In the genomic region with DNA sequence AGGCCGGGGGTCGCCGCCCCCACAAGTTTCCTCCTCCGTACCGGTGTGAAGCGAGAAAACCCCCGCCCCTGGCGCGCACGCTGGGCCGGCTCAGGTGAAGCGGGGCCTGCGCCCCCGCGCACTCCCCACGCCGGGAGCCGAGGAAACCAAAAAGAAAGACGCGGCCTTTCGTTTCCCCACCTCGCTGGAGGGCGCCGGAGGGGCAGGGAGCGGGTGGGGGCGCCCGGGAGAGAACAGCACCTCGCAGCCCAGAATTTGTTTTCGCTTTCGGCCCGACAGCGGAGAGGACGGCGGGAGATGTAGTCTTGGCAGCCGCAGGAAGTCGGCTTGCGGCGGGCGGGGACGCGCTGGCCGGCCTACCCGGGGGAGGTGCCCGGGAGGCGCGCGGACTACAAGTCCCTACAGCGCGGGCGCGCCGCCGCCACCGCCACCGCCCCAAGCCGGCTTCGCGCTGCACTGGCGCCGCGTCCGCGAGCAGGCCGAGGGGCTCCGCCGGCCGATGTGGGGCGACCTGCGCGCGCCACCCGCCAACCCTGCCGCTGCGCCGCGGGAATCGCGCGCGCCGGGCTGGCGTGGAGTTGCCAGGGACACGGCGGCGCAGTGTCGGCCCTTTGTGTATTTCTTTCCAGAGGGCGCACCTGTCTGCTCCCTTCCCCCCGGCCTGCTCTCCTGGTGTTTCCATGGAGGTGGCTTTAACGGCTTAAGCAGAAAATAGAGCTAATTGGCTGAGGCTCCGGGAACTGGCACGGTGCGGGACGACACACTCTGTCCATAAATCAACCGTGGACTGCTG, we compare ENCODE assay signal across 1 cellular context.
TF ChIP-seq lines count a peak whose summit lies in the region.

Gene OTUD4 (minus strand): TSS at position 292 of the 793 bp plus-strand sequence. CDS start 616 bp downstream, outside the sequence.

TF ChIP-seq in HepG2, 621 proteins besides CTCF, POLR2A, EP300 and RAD21 (continued from another document and continues in another):
- TF ChIP-seq, protein P1, sequence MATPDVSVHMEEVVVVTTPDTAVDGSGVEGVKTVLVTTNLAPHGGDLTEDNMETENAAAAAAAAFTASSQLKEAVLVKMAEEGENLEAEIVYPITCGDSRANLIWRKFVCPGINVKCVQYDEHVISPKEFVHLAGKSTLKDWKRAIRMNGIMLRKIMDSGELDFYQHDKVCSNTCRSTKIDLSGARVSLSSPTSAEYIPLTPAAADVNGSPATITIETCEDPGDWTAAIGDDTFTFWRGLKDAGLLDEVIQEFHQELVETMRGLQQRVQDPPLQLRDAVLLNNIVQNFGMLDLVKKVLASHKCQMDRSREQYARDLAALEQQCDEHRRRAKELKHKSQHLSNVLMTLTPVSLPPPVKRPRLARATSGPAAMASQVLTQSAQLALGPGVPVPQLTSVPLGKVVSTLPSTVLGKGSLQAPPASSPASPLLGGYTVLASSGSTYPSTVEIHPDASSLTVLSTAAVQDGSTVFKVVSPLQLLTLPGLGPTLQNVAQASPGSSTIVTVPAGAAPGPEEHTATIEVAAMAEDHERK (CRISPR knock-in tag; IDR thresholded peaks at IDR 0.05; ENCODE audit: low read depth) = peak; percentile 74
- TF ChIP-seq ZNF605 (CRISPR knock-in tag; IDR thresholded peaks at IDR 0.05) (no peak), ZNF263 (CRISPR knock-in tag; IDR thresholded peaks at IDR 0.05) (no peak), ZFP1 (CRISPR knock-in tag; IDR thresholded peaks at IDR 0.05) (peak; percentile 27; the same call in 1 of the 2 replicates), ZNF260 (CRISPR knock-in tag; IDR thresholded peaks at IDR 0.05; ENCODE audit: borderline replicate concordance, low read depth) (no peak), TAF1 (CRISPR knock-in tag; IDR thresholded peaks at IDR 0.05) (peak; percentile 56; the same call in 1 of the 2 replicates), LRRFIP1 (CRISPR knock-in tag; conservative IDR thresholded peaks at IDR 0.05) (no peak), ZNF552 (CRISPR knock-in tag; IDR thresholded peaks at IDR 0.05; ENCODE audit: borderline replicate concordance) (no peak; the same call in 1 of the 2 replicates), NFE2L2 (IDR thresholded peaks at IDR 0.05; ENCODE audit: low read length) (no peak), ZNF639 (CRISPR knock-in tag; conservative IDR thresholded peaks at IDR 0.05) (no peak), ZNF350 (CRISPR knock-in tag; IDR thresholded peaks at IDR 0.05; ENCODE audit: borderline replicate concordance, low read depth) (peak; percentile 31; the same call in 1 of the 2 replicates), SIN3A (IDR thresholded peaks at IDR 0.05; ENCODE audit: borderline replicate concordance, low read depth, low read length) (peak; percentile 77; the same call in 1 of the 2 replicates), ZZZ3 (CRISPR knock-in tag; IDR thresholded peaks at IDR 0.05; ENCODE audit: borderline replicate concordance) (no peak), ZNF563 (CRISPR knock-in tag; IDR thresholded peaks at IDR 0.05) (peak; percentile 12; the same call in 1 of the 2 replicates), ZNF567 (CRISPR knock-in tag; IDR thresholded peaks at IDR 0.05; ENCODE audit: borderline replicate concordance) (no peak), RFX3 (CRISPR knock-in tag; IDR thresholded peaks at IDR 0.05) (peak; percentile 42; the same call in 1 of the 2 replicates), NBN (conservative IDR thresholded peaks at IDR 0.05) (no peak), NR2F2 (IDR thresholded peaks at IDR 0.05; ENCODE audit: borderline replicate concordance, low read depth) (no peak), ZFAT (CRISPR knock-in tag; conservative IDR thresholded peaks at IDR 0.05) (no peak), HOXD1 (CRISPR knock-in tag; IDR thresholded peaks at IDR 0.05) (no peak), ZNF570 (CRISPR knock-in tag; IDR thresholded peaks at IDR 0.05; ENCODE audit: borderline replicate concordance) (no peak), ZNF780A (CRISPR knock-in tag; IDR thresholded peaks at IDR 0.05) (no peak), SP1 (IDR thresholded peaks at IDR 0.05) (no peak), SP1 (CRISPR knock-in tag; IDR thresholded peaks at IDR 0.05) (peak; percentile 27; the same call in 1 of the 2 replicates), IRF1 (CRISPR knock-in tag; IDR thresholded peaks at IDR 0.05; ENCODE audit: low read depth) (no peak)
- TF ChIP-seq, protein P2, sequence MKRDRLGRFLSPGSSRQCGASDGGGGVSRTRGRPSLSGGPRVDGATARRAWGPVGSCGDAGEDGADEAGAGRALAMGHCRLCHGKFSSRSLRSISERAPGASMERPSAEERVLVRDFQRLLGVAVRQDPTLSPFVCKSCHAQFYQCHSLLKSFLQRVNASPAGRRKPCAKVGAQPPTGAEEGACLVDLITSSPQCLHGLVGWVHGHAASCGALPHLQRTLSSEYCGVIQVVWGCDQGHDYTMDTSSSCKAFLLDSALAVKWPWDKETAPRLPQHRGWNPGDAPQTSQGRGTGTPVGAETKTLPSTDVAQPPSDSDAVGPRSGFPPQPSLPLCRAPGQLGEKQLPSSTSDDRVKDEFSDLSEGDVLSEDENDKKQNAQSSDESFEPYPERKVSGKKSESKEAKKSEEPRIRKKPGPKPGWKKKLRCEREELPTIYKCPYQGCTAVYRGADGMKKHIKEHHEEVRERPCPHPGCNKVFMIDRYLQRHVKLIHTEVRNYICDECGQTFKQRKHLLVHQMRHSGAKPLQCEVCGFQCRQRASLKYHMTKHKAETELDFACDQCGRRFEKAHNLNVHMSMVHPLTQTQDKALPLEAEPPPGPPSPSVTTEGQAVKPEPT (CRISPR knock-in tag; IDR thresholded peaks at IDR 0.05; ENCODE audit: low read depth) = no peak
- TF ChIP-seq, protein P3, sequence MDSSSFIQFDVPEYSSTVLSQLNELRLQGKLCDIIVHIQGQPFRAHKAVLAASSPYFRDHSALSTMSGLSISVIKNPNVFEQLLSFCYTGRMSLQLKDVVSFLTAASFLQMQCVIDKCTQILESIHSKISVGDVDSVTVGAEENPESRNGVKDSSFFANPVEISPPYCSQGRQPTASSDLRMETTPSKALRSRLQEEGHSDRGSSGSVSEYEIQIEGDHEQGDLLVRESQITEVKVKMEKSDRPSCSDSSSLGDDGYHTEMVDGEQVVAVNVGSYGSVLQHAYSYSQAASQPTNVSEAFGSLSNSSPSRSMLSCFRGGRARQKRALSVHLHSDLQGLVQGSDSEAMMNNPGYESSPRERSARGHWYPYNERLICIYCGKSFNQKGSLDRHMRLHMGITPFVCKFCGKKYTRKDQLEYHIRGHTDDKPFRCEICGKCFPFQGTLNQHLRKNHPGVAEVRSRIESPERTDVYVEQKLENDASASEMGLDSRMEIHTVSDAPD (CRISPR knock-in tag; IDR thresholded peaks at IDR 0.05) = 0 out of 2 replicates have a peak, but pooled peaks have one; percentile 25
- TF ChIP-seq, protein P4, sequence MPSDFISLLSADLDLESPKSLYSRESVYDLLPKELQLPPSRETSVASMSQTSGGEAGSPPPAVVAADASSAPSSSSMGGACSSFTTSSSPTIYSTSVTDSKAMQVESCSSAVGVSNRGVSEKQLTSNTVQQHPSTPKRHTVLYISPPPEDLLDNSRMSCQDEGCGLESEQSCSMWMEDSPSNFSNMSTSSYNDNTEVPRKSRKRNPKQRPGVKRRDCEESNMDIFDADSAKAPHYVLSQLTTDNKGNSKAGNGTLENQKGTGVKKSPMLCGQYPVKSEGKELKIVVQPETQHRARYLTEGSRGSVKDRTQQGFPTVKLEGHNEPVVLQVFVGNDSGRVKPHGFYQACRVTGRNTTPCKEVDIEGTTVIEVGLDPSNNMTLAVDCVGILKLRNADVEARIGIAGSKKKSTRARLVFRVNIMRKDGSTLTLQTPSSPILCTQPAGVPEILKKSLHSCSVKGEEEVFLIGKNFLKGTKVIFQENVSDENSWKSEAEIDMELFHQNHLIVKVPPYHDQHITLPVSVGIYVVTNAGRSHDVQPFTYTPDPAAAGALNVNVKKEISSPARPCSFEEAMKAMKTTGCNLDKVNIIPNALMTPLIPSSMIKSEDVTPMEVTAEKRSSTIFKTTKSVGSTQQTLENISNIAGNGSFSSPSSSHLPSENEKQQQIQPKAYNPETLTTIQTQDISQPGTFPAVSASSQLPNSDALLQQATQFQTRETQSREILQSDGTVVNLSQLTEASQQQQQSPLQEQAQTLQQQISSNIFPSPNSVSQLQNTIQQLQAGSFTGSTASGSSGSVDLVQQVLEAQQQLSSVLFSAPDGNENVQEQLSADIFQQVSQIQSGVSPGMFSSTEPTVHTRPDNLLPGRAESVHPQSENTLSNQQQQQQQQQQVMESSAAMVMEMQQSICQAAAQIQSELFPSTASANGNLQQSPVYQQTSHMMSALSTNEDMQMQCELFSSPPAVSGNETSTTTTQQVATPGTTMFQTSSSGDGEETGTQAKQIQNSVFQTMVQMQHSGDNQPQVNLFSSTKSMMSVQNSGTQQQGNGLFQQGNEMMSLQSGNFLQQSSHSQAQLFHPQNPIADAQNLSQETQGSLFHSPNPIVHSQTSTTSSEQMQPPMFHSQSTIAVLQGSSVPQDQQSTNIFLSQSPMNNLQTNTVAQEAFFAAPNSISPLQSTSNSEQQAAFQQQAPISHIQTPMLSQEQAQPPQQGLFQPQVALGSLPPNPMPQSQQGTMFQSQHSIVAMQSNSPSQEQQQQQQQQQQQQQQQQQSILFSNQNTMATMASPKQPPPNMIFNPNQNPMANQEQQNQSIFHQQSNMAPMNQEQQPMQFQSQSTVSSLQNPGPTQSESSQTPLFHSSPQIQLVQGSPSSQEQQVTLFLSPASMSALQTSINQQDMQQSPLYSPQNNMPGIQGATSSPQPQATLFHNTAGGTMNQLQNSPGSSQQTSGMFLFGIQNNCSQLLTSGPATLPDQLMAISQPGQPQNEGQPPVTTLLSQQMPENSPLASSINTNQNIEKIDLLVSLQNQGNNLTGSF (CRISPR knock-in tag; IDR thresholded peaks at IDR 0.05) = no peak
- TF ChIP-seq, protein P5, sequence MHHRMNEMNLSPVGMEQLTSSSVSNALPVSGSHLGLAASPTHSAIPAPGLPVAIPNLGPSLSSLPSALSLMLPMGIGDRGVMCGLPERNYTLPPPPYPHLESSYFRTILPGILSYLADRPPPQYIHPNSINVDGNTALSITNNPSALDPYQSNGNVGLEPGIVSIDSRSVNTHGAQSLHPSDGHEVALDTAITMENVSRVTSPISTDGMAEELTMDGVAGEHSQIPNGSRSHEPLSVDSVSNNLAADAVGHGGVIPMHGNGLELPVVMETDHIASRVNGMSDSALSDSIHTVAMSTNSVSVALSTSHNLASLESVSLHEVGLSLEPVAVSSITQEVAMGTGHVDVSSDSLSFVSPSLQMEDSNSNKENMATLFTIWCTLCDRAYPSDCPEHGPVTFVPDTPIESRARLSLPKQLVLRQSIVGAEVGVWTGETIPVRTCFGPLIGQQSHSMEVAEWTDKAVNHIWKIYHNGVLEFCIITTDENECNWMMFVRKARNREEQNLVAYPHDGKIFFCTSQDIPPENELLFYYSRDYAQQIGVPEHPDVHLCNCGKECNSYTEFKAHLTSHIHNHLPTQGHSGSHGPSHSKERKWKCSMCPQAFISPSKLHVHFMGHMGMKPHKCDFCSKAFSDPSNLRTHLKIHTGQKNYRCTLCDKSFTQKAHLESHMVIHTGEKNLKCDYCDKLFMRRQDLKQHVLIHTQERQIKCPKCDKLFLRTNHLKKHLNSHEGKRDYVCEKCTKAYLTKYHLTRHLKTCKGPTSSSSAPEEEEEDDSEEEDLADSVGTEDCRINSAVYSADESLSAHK (CRISPR knock-in tag; IDR thresholded peaks at IDR 0.05; ENCODE audit: borderline replicate concordance) = no peak
